In genomic region chr3:171680690-171681416, GRCh38 we compare ENCODE assay signal across 15 cellular contexts.
DNase-seq lines count a peak whose midpoint lies in the region; ATAC-seq, FAIRE-seq and TF ChIP-seq lines count a peak whose summit lies in the region.
"Had no signal": no experiment of that assay in that cellular context is flagged by ENCODE, and none has a peak within 500 bp of the region (broad histone marks: within the 10 kb centered on the region; RNA-seq: fewer than 3 reads in every experiment).

No MANE protein-coding gene starts in this region.

- H3K4me3 ChIP-seq in HEK293 (ENCODE audit: low read depth, low read length): no peak overlapping the region
- no peak overlapping the region for H3K4me3 ChIP-seq in HepG2 (replicated peaks in 1 of 3; ENCODE audit: insufficient read depth in 1 of 3, low read depth in 2 of 3, low read length in 3 of 3)
- no peak overlapping the region for H3K4me3 ChIP-seq in small intestine (ENCODE audit: low read depth in 1 of 2, low read length in 2 of 2)
- H3K4me3 ChIP-seq: SK-N-MC had no signal

- no peak overlapping the region for H3K4me3 Mint-ChIP-seq in activated CD4-positive, alpha-beta T cell treated with anti-CD3 and anti-CD28 coated beads, Interleukin-2, amount 10 ng/mL, durations not matched to agents 7 days and 5 days
- H3K4me3 Mint-ChIP-seq: IgD-negative memory B cell had no signal

- TF ChIP-seq CTCF in HEK293 (tag by site-specific recombination; IDR thresholded peaks at IDR 0.05) (no peak), HepG2 (CRISPR knock-in tag; IDR thresholded peaks at IDR 0.05) (no peak)

- H3K9ac ChIP-seq in HepG2 (ENCODE audit: insufficient read depth, low read depth, low read length): no peak overlapping the region

- no peak for TF ChIP-seq POLR2A in HepG2 (IDR thresholded peaks at IDR 0.05; ENCODE audit: insufficient read depth in 1 of 2, low read depth in 2 of 2, low read length in 2 of 2)

- H3K9me3 ChIP-seq in HEK293 (ENCODE audit: control insufficient read depth, insufficient read depth, low read depth, low read length): no peaks in the 10 kb centered on the region
- no peaks in the 10 kb centered on the region for H3K9me3 ChIP-seq in HepG2 (ENCODE audit: low read length)
- no peaks in the 10 kb centered on the region for H3K9me3 ChIP-seq in small intestine (ENCODE audit: control insufficient read depth, low read depth)

- no peak for TF ChIP-seq RAD21 in HepG2 (CRISPR knock-in tag; IDR thresholded peaks at IDR 0.05)

- BruUV-seq in HepG2 (replicated peaks; lab: Mats Ljungman, UMichigan): no TSS peak

- DNase-seq in NCI-H146 treated with DMSO at 0.1 percent for 48 hours (lab: John Stamatoyannopoulos, UW; ENCODE audit: unreplicated experiment): peak; percentile 81
- DNase-seq in HepG2 (ENCODE audit: low spot score): peak; percentile 49
- peak; percentile 87 for DNase-seq in small intestine
- DNase-seq in SW 1271 (lab: John Stamatoyannopoulos, UW): no peak
- DNase-seq in activated CD4-positive, alpha-beta T cell treated with anti-CD3 and anti-CD28 coated beads, Interleukin-2, amount 10 ng/mL, durations not matched to agents 7 days and 5 days: no peak
- DNase-seq in COLO829 (ENCODE audit: low spot score): no peak
- DNase-seq: MV-4-11, NCI-H1694 had no signal

- WGBS in HepG2 (ENCODE audit: low lambda C conversion rate): 79% methylated on average over 6 of the region's 6 CpGs
- 21 to 65% (median 32%) methylated on average over 6 of the region's 6 CpGs for WGBS in small intestine, 3 donors

- intact Hi-C loops in HepG2 (cut with micrococcal nuclease; ENCODE audit: unreplicated experiment): no loop called here

- TF ChIP-seq EP300 in HepG2 (IDR thresholded peaks at IDR 0.05; ENCODE audit: low read depth in 2 of 2, low read length in 2 of 2): peak in 1 of 2 experiments; percentile 74; a peak in 2 of 4 replicates
- TF ChIP-seq EP300 in HepG2 (CRISPR knock-in tag; IDR thresholded peaks at IDR 0.05; ENCODE audit: borderline replicate concordance): no peak

- H3K36me3 Mint-ChIP-seq in activated CD4-positive, alpha-beta T cell treated with anti-CD3 and anti-CD28 coated beads, Interleukin-2, amount 10 ng/mL, durations not matched to agents 7 days and 5 days (ENCODE audit: low read depth): no peaks in the 10 kb centered on the region

- in situ Hi-C loops in HepG2 (cut with HindIII; ENCODE audit: extremely low pct_ligation_motif_present, low pct_unique_long_range_greater_than_20kb): no loop called here

- H3K4me1 ChIP-seq in HEK293 (ENCODE audit: control insufficient read depth, insufficient read depth, low read length) (peaks cover 4% of the 10 kb centered on the region; the same call in 1 of the 2 replicates), HepG2 (ENCODE audit: insufficient read depth, low read length) (peaks cover 52% of the 10 kb centered on the region), small intestine (ENCODE audit: control insufficient read depth in 2 of 2, insufficient read depth in 1 of 2, low read depth in 1 of 2, low read length in 1 of 2) (peaks cover 8 to 25% of the 10 kb centered on the region in 2 donors)

- 0 out of 2 replicates have a peak, but pooled peaks cover 2% of the 10 kb centered on the region for H4K20me1 ChIP-seq in HepG2 (ENCODE audit: insufficient read depth, low read length)

- no peaks in the 10 kb centered on the region for H3K9me3 Mint-ChIP-seq in activated CD4-positive, alpha-beta T cell treated with anti-CD3 and anti-CD28 coated beads, Interleukin-2, amount 10 ng/mL, durations not matched to agents 7 days and 5 days
- H3K9me3 Mint-ChIP-seq: IgD-negative memory B cell had no signal

- H3K27me3 ChIP-seq in HepG2 (ENCODE audit: control insufficient read depth in 1 of 2, insufficient read depth in 2 of 2, low read length in 2 of 2) (no peaks in the 10 kb centered on the region), small intestine (ENCODE audit: control insufficient read depth in 2 of 2, insufficient read depth in 2 of 2, low read length in 2 of 2) (no peaks in the 10 kb centered on the region)

- H3K27ac Mint-ChIP-seq in activated CD4-positive, alpha-beta T cell treated with anti-CD3 and anti-CD28 coated beads, Interleukin-2, amount 10 ng/mL, durations not matched to agents 7 days and 5 days: no peak overlapping the region
- H3K27ac Mint-ChIP-seq: IgD-negative memory B cell had no signal

- peak; percentile 76 for ATAC-seq in HepG2
- no peak for ATAC-seq in HG02678 (IDR thresholded peaks at IDR 0.05; ENCODE audit: unreplicated experiment)
- ATAC-seq: Right ventricle myocardium inferior had no signal

- no peak overlapping the region for H3K4me2 ChIP-seq in HepG2 (ENCODE audit: low read depth, low read length)

- no peaks in the 10 kb centered on the region for H3K36me3 ChIP-seq in HEK293 (ENCODE audit: control insufficient read depth in 2 of 2, insufficient read depth in 1 of 2, low read length in 2 of 2)
- peaks cover 10 to 35% of the 10 kb centered on the region in 2 experiments for H3K36me3 ChIP-seq in HepG2 (replicated peaks in 1 of 2; ENCODE audit: control insufficient read depth in 1 of 2, insufficient read depth in 2 of 2, low read length in 2 of 2)
- H3K36me3 ChIP-seq in small intestine (ENCODE audit: control insufficient read depth in 2 of 2, insufficient read depth in 2 of 2, low read length in 2 of 2): peaks cover 0 to 4% of the 10 kb centered on the region in 2 donors

- H3K27ac ChIP-seq in HEK293 (ENCODE audit: extremely low read depth, low read depth, low read length): no peak overlapping the region
- H3K27ac ChIP-seq in HepG2 (ENCODE audit: extremely low read length, insufficient read depth, low read length): peak overlapping the region; percentile 27
- peak overlapping the region; percentile 27 to 48 for H3K27ac ChIP-seq in small intestine (ENCODE audit: low read depth in 1 of 2, low read length in 1 of 2)
- H3K27ac ChIP-seq: SK-N-MC had no signal

- H3K79me2 ChIP-seq in HepG2 (ENCODE audit: insufficient read depth, low read length): peaks cover 2% of the 10 kb centered on the region

- no peaks in the 10 kb centered on the region for H3K4me1 Mint-ChIP-seq in activated CD4-positive, alpha-beta T cell treated with anti-CD3 and anti-CD28 coated beads, Interleukin-2, amount 10 ng/mL, durations not matched to agents 7 days and 5 days
- H3K4me1 Mint-ChIP-seq: IgD-negative memory B cell had no signal

- CTCF ChIA-PET in HEK293 (lab: Yijun Ruan, JAX) (interaction anchor here (0.9 kb wide), 1 partner anchor 22 kb away, joined by 6 read pairs; no protein-coding TSS in a partner anchor), HepG2 (lab: Yijun Ruan, JAX; ENCODE audit: low intra/inter-chr PET ratio, low total read pairs) (no interaction called here)
- CTCF ChIA-PET in activated CD4-positive, alpha-beta T cell treated with anti-CD3 and anti-CD28 coated beads, Interleukin-2, amount 10 ng/mL, durations not matched to agents 7 days and 5 days (lab: Charles Lee): no interaction called here

- POLR2A ChIA-PET in HEK293 (lab: Yijun Ruan, JAX) (no interaction called here), HepG2 (lab: Yijun Ruan, JAX) (no interaction called here)
- POLR2A ChIA-PET in activated CD4-positive, alpha-beta T cell treated with anti-CD3 and anti-CD28 coated beads, Interleukin-2, amount 10 ng/mL, durations not matched to agents 7 days and 5 days (lab: Charles Lee): no interaction called here

- peaks cover 8% of the 10 kb centered on the region for H3K27me3 Mint-ChIP-seq in activated CD4-positive, alpha-beta T cell treated with anti-CD3 and anti-CD28 coated beads, Interleukin-2, amount 10 ng/mL, durations not matched to agents 7 days and 5 days

- H2AFZ ChIP-seq in HepG2 (ENCODE audit: low read length): no peak overlapping the region

- FAIRE-seq in HepG2 (lab: Jason Lieb, UNC) (no peak), small intestine (lab: Jason Lieb, UNC) (peak; percentile 15)
- FAIRE-seq: A204.1, D721Med had no signal

TF ChIP-seq in HEK293, 187 proteins besides CTCF, POLR2A, EP300 and RAD21 (continues in another document):
- TF ChIP-seq ZIC2 (tag by site-specific recombination; IDR thresholded peaks at IDR 0.05) (peak; percentile 31; the same call in 1 of the 2 replicates), TCF7L2 (IDR thresholded peaks at IDR 0.05; ENCODE audit: borderline replicate concordance, low read depth, low read length) (peak; percentile 13; the same call in 1 of the 2 replicates), ZNF239 (tag by site-specific recombination; IDR thresholded peaks at IDR 0.05) (no peak), ZNF23 (tag by site-specific recombination; IDR thresholded peaks at IDR 0.05; ENCODE audit: borderline replicate concordance) (no peak), ZBTB8A (tag by site-specific recombination; IDR thresholded peaks at IDR 0.05) (no peak), ZNF433 (tag by site-specific recombination; IDR thresholded peaks at IDR 0.05; ENCODE audit: low read depth) (no peak), ZNF266 (tag by site-specific recombination; IDR thresholded peaks at IDR 0.05; ENCODE audit: low read depth) (no peak)

TF ChIP-seq in HepG2, 621 proteins besides CTCF, POLR2A, EP300 and RAD21 (continues in another document):
- TF ChIP-seq ATF2 (CRISPR knock-in tag; IDR thresholded peaks at IDR 0.05) (0 out of 2 replicates have a peak, but pooled peaks have one; percentile 31), REPIN1 (CRISPR knock-in tag; IDR thresholded peaks at IDR 0.05; ENCODE audit: borderline replicate concordance, low read depth) (0 out of 2 replicates have a peak, but pooled peaks have one; percentile 39), ZNF672 (CRISPR knock-in tag; IDR thresholded peaks at IDR 0.05) (no peak), TBX2 (CRISPR knock-in tag; IDR thresholded peaks at IDR 0.05; ENCODE audit: borderline replicate concordance) (0 out of 2 replicates have a peak, but pooled peaks have one; percentile 22), HOXD1 (CRISPR knock-in tag; IDR thresholded peaks at IDR 0.05) (0 out of 2 replicates have a peak, but pooled peaks have one; percentile 54)

Comparison
In these comparisons a context has a peak if more than half of its experiments do, and no peak if none do; other contexts are left out.
1. DNase-seq: peak in NCI-H146 treated with DMSO at 0.1 percent for 48 hours (single experiment), HepG2 (single experiment) and small intestine (single experiment); none in SW 1271 (0 of 2), activated CD4-positive, alpha-beta T cell treated with anti-CD3 and anti-CD28 coated beads, Interleukin-2, amount 10 ng/mL, durations not matched to agents 7 days and 5 days (single experiment) and COLO829 (single experiment).
2. Of the 63 proteins assayed by ChIP-seq in both HepG2 and HEK293: peak only in HepG2: ATF2, MEIS1, REPIN1 and ZBTB20; only in HEK293: TCF7L2; in both: none; in neither: 58.